23 cellular contexts compared by ENCODE assay signal in genomic region chr22:49193901-49194465, GRCh38.
"Had no signal": no experiment of that assay in that cellular context is flagged by ENCODE, and none has a peak within 500 bp of the region (broad histone marks: within the 10 kb centered on the region; RNA-seq: fewer than 3 reads in every experiment).

No MANE protein-coding gene starts in this region.

- H3K4me1 ChIP-seq: left lung, parathyroid adenoma, psoas muscle, vagina had no signal

- H3K27ac Mint-ChIP-seq: mesothelial cell of epicardium; naive B cell; nephron; neural progenitor cell; stimulated activated effector memory CD8-positive, alpha-beta T cell treated with anti-CD3 and anti-CD28 coated beads, Interleukin-12 subunit alpha, Interleukin-12 subunit beta, amount 100 ng/mL, for 72 hours; stimulated activated naive CD8-positive, alpha-beta T cell treated with anti-CD3 and anti-CD28 coated beads, Interleukin-15, amount 100 ng/mL, for 72 hours; type B pancreatic cell had no signal

- H3K4me3 Mint-ChIP-seq: mesothelial cell of epicardium; naive B cell; nephron; neural progenitor cell; stimulated activated effector memory CD8-positive, alpha-beta T cell treated with anti-CD3 and anti-CD28 coated beads, Interleukin-12 subunit alpha, Interleukin-12 subunit beta, amount 100 ng/mL, for 72 hours; stimulated activated naive CD8-positive, alpha-beta T cell treated with anti-CD3 and anti-CD28 coated beads, Interleukin-15, amount 100 ng/mL, for 72 hours; type B pancreatic cell had no signal

- DNase-seq: head of caudate nucleus; hippocampal formation; left colon; left lung; mesendoderm; naive B cell; stimulated activated CD4-positive, alpha-beta T cell treated with anti-CD3 and anti-CD28 coated beads, Interleukin-4, amount 100 ng/mL, for 24 hours; stimulated activated naive CD4-positive, alpha-beta T cell treated with Interleukin-2 at 50 U/mL for 16 hours; stimulated activated naive CD8-positive, alpha-beta T cell treated with anti-CD3 and anti-CD28 coated beads, Interleukin-15, amount 100 ng/mL, for 72 hours; substantia nigra had no signal

- H3K36me3 ChIP-seq: left lung, neural progenitor cell, tibial nerve, vagina had no signal

- H3K4me2 ChIP-seq: neural progenitor cell had no signal

- H3K9me3 ChIP-seq: left lung, psoas muscle, tibial nerve, vagina had no signal

- FAIRE-seq: keratinocyte had no signal

- H3K79me2 ChIP-seq: parathyroid adenoma had no signal

- H3K4me1 Mint-ChIP-seq: mesothelial cell of epicardium; naive B cell; nephron; stimulated activated effector memory CD8-positive, alpha-beta T cell treated with anti-CD3 and anti-CD28 coated beads, Interleukin-12 subunit alpha, Interleukin-12 subunit beta, amount 100 ng/mL, for 72 hours had no signal

- ATAC-seq: left colon; left lung; psoas muscle; sciatic nerve; stimulated activated effector memory CD8-positive, alpha-beta T cell treated with anti-CD3 and anti-CD28 coated beads, Interleukin-12 subunit alpha, Interleukin-12 subunit beta, amount 100 ng/mL, for 72 hours; stimulated activated naive CD8-positive, alpha-beta T cell treated with anti-CD3 and anti-CD28 coated beads, Interleukin-15, amount 100 ng/mL, for 72 hours had no signal

- H3K27ac ChIP-seq: left lung, neural progenitor cell, parathyroid adenoma, psoas muscle, skin epidermis, tibial nerve, vagina had no signal

- H3K9ac ChIP-seq: neural progenitor cell, parathyroid adenoma had no signal

- H3K4me3 ChIP-seq: left lung, lung, neural progenitor cell, psoas muscle, skin epidermis, tibial nerve, vagina had no signal

- H3K36me3 Mint-ChIP-seq: mesothelial cell of epicardium; naive B cell; neural progenitor cell; stimulated activated effector memory CD8-positive, alpha-beta T cell treated with anti-CD3 and anti-CD28 coated beads, Interleukin-12 subunit alpha, Interleukin-12 subunit beta, amount 100 ng/mL, for 72 hours; type B pancreatic cell had no signal

- H3K9me3 Mint-ChIP-seq: mesothelial cell of epicardium; nephron; stimulated activated effector memory CD8-positive, alpha-beta T cell treated with anti-CD3 and anti-CD28 coated beads, Interleukin-12 subunit alpha, Interleukin-12 subunit beta, amount 100 ng/mL, for 72 hours; stimulated activated naive CD8-positive, alpha-beta T cell treated with anti-CD3 and anti-CD28 coated beads, Interleukin-15, amount 100 ng/mL, for 72 hours; type B pancreatic cell had no signal

- H2AFZ ChIP-seq: neural progenitor cell, parathyroid adenoma had no signal

- H3K27me3 ChIP-seq: neural progenitor cell, tibial nerve, vagina had no signal
